ENCODE assay signal across 30 cellular contexts in genomic region chr10:105206616-105207015, GRCh38.
"Had no signal": no experiment of that assay in that cellular context is flagged by ENCODE, and none has a peak within 500 bp of the region (broad histone marks: within the 10 kb centered on the region; RNA-seq: fewer than 3 reads in every experiment).

No MANE protein-coding gene starts in this region.

- H3K27me3 ChIP-seq: body of pancreas, esophagus squamous epithelium, gastroesophageal sphincter had no signal

- H3K4me1 Mint-ChIP-seq: activated B cell treated with CpG ODN at 0.5 μM for 24 hours; activated T-helper 17 cell treated with anti-CD3 and anti-CD28 coated beads, Interleukin-2, amount 50 U/mL, for 72 hours; T-helper 17 cell had no signal

- H3K36me3 Mint-ChIP-seq: activated naive CD8-positive, alpha-beta T cell had no signal

- H3K9me3 ChIP-seq: body of pancreas, esophagus squamous epithelium, gastroesophageal sphincter had no signal

- H3K4me1 ChIP-seq: body of pancreas, esophagus squamous epithelium, gastroesophageal sphincter had no signal

- H3K27ac ChIP-seq: body of pancreas, esophagus squamous epithelium, gastroesophageal sphincter, WERI-Rb-1 had no signal

- H3K4me3 Mint-ChIP-seq: activated B cell treated with CpG ODN at 0.5 μM for 24 hours; activated CD8-positive, alpha-beta T cell treated with anti-CD3 and anti-CD28 coated beads for 36 hours; activated naive CD8-positive, alpha-beta T cell; activated T-cell treated with anti-CD3 and anti-CD28 coated beads, Interleukin-2, amount 50 U/mL, for 4 hours; activated T-helper 17 cell treated with anti-CD3 and anti-CD28 coated beads, Interleukin-2, amount 50 U/mL, for 72 hours; effector memory CD8-positive, alpha-beta T cell; T-helper 17 cell; T-helper 2 cell treated with Interferon-gamma antibody and Interleukin-4, amounts not matched to agents 5 μg/mL and 100 μg/mL, for 36 hours had no signal

- H3K9me3 Mint-ChIP-seq: activated CD8-positive, alpha-beta T cell treated with anti-CD3 and anti-CD28 coated beads for 36 hours; activated T-cell treated with anti-CD3 and anti-CD28 coated beads, Interleukin-2, amount 50 U/mL, for 4 hours; T-helper 2 cell treated with Interferon-gamma antibody and Interleukin-4, amounts not matched to agents 5 μg/mL and 100 μg/mL, for 36 hours had no signal

- DNase-seq: activated B cell treated with CpG ODN at 0.5 μM for 24 hours; activated CD4-positive, alpha-beta T cell treated with anti-CD3 and anti-CD28 coated beads for 48 hours; activated CD4-positive, alpha-beta T cell treated with anti-CD3 and anti-CD28 coated beads, Interleukin-2, amount 50 U/mL, for 1 hour; activated CD4-positive, alpha-beta T cell treated with anti-CD3 and anti-CD28 coated beads, Interleukin-2, amount 50 U/mL, for 48 hours; activated CD8-positive, alpha-beta memory T cell treated with anti-CD3 and anti-CD28 coated beads for 24 hours; activated CD8-positive, alpha-beta T cell treated with anti-CD3 and anti-CD28 coated beads for 36 hours; activated effector memory CD4-positive, alpha-beta T cell treated with Interleukin-2 at 50 U/mL for 16 hours; activated gamma-delta T cell treated with Interleukin-2 at 50 U/mL for 16 hours; activated naive CD4-positive, alpha-beta T cell treated with anti-CD3 and anti-CD28 coated beads, Interleukin-2, amount 50 U/mL, for 16 hours; activated naive CD4-positive, alpha-beta T cell treated with Interleukin-2 at 50 U/mL for 16 hours; activated T-cell treated with anti-CD3 and anti-CD28 coated beads, Interleukin-2, amount 50 U/mL, for 4 hours; amygdala; aorta; body of pancreas; caudate nucleus; cortex of kidney; dermis blood vessel endothelial cell; effector CD4-positive, alpha-beta T cell; effector memory CD8-positive, alpha-beta T cell; esophagus squamous epithelium; foreskin melanocyte; T-helper 1 cell; T-helper 17 cell; T1000; WERI-Rb-1 had no signal

- H3K36me3 ChIP-seq: esophagus squamous epithelium, gastroesophageal sphincter, WERI-Rb-1 had no signal

- H3K27ac Mint-ChIP-seq: activated B cell treated with CpG ODN at 0.5 μM for 24 hours; activated CD8-positive, alpha-beta T cell treated with anti-CD3 and anti-CD28 coated beads for 36 hours; activated naive CD8-positive, alpha-beta T cell; activated T-helper 17 cell treated with anti-CD3 and anti-CD28 coated beads, Interleukin-2, amount 50 U/mL, for 72 hours; effector memory CD8-positive, alpha-beta T cell; T-helper 17 cell; T-helper 2 cell treated with Interferon-gamma antibody and Interleukin-4, amounts not matched to agents 5 μg/mL and 100 μg/mL, for 36 hours had no signal

- H3K4me3 ChIP-seq: body of pancreas, esophagus squamous epithelium, gastroesophageal sphincter had no signal

- H3K27me3 Mint-ChIP-seq: activated B cell treated with CpG ODN at 0.5 μM for 24 hours; activated CD8-positive, alpha-beta T cell treated with anti-CD3 and anti-CD28 coated beads for 36 hours; activated naive CD8-positive, alpha-beta T cell; activated T-helper 17 cell treated with anti-CD3 and anti-CD28 coated beads, Interleukin-2, amount 50 U/mL, for 72 hours; effector memory CD8-positive, alpha-beta T cell; T-helper 17 cell had no signal

- ATAC-seq: activated CD4-positive, CD25-positive, alpha-beta regulatory T cell treated with anti-CD3 and anti-CD28 coated beads, Interleukin-2, amount 50 U/mL, for 24 hours; activated CD8-positive, alpha-beta T cell treated with anti-CD3 and anti-CD28 coated beads for 36 hours; activated T-cell treated with anti-CD3 and anti-CD28 coated beads, Interleukin-2, amount 50 U/mL, for 4 hours; activated T-helper 17 cell treated with anti-CD3 and anti-CD28 coated beads, Interleukin-2, amount 50 U/mL, for 72 hours; body of pancreas; effector memory CD8-positive, alpha-beta T cell; gastroesophageal sphincter; T-helper 17 cell had no signal
